Comparison of ENCODE assay signal across 13 cellular contexts in the genomic region with DNA sequence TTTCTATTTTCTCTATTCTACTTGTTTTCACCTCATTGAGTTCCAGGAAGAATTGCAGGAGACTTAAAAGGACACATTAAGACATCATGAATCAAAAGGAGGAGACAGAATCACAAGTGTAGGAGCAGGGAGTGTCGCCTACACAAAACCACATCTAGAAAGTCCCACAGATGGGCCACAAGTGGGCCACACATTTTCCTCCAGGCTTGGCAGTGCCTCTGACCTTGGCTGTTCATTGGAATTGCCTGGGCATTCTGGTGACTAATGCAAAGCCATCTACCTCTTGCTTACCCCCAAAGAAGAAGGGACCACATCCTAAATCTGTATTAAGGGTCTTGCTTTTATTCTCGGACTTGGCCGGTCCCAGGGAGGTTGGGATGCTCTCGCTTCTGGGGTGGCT.
"Had no signal": no experiment of that assay in that cellular context is flagged by ENCODE, and none has a peak within 500 bp of the region (broad histone marks: within the 10 kb centered on the region; RNA-seq: fewer than 3 reads in every experiment).

No MANE protein-coding gene starts in this region.

- ATAC-seq: left cardiac atrium; naive thymus-derived CD4-positive, alpha-beta T cell had no signal

- H3K36me3 ChIP-seq: esophagus squamous epithelium, right atrium auricular region, upper lobe of left lung had no signal

- H3K27me3 ChIP-seq: esophagus squamous epithelium, right atrium auricular region, upper lobe of left lung had no signal

- H3K9me3 Mint-ChIP-seq: activated naive CD8-positive, alpha-beta T cell treated with anti-CD3 and anti-CD28 coated beads, Interleukin-2, amount 50 U/mL, for 24 hours; immature natural killer cell; stimulated activated naive B cell treated with anti-CD40 and anti-IgM and Interleukin-4, amounts not matched to agents 10 μg/mL and 1 μg/mL and 100 μg/mL, for 72 hours had no signal

- H3K36me3 Mint-ChIP-seq: immature natural killer cell had no signal

- H3K27ac ChIP-seq: esophagus squamous epithelium, right atrium auricular region, skin epidermis, upper lobe of left lung, VCaP had no signal

- H3K4me1 Mint-ChIP-seq: immature natural killer cell had no signal

- H3K4me3 ChIP-seq: esophagus squamous epithelium, lung, right atrium auricular region, skin epidermis, upper lobe of left lung had no signal

- H3K9me3 ChIP-seq: esophagus squamous epithelium, right atrium auricular region, upper lobe of left lung had no signal

- DNase-seq: activated naive CD8-positive, alpha-beta T cell treated with anti-CD3 and anti-CD28 coated beads, Interleukin-2, amount 50 U/mL, for 24 hours; esophagus squamous epithelium; foreskin fibroblast; immature natural killer cell; left cardiac atrium; stimulated activated naive B cell treated with anti-CD40 and anti-IgM and Interleukin-4, amounts not matched to agents 10 μg/mL and 1 μg/mL and 100 μg/mL, for 72 hours; T1000; upper lobe of left lung had no signal

- H3K4me1 ChIP-seq: right atrium auricular region, upper lobe of left lung had no signal

- H3K27ac Mint-ChIP-seq: activated naive CD8-positive, alpha-beta T cell treated with anti-CD3 and anti-CD28 coated beads, Interleukin-2, amount 50 U/mL, for 24 hours; immature natural killer cell; stimulated activated naive B cell treated with anti-CD40 and anti-IgM and Interleukin-4, amounts not matched to agents 10 μg/mL and 1 μg/mL and 100 μg/mL, for 72 hours had no signal

- H3K4me3 Mint-ChIP-seq: activated naive CD8-positive, alpha-beta T cell treated with anti-CD3 and anti-CD28 coated beads, Interleukin-2, amount 50 U/mL, for 24 hours; immature natural killer cell; stimulated activated naive B cell treated with anti-CD40 and anti-IgM and Interleukin-4, amounts not matched to agents 10 μg/mL and 1 μg/mL and 100 μg/mL, for 72 hours had no signal
